8 cellular contexts compared by ENCODE assay signal in genomic region chr9:110049699-110050450, GRCh38.
DNase-seq lines count a peak whose midpoint lies in the region; ATAC-seq and TF ChIP-seq lines count a peak whose summit lies in the region.

No MANE protein-coding gene starts in this region.

- peaks cover 4% of the 10 kb centered on the region for H3K27me3 Mint-ChIP-seq in activated T-helper 17 cell treated with anti-CD3 and anti-CD28 coated beads, Interleukin-2, amount 50 U/mL, for 72 hours

- H3K27ac Mint-ChIP-seq in activated T-helper 17 cell treated with anti-CD3 and anti-CD28 coated beads, Interleukin-2, amount 50 U/mL, for 72 hours = peak overlapping the region; percentile 78

- intact Hi-C loops in head of caudate nucleus (cut with DNase I) = loop anchor here (10.0 kb wide), 1 partner anchor 145 kb away; no protein-coding TSS in a partner anchor
- intact Hi-C loops in posterior vena cava (cut with DNase I) = loop anchor here in 1 of 2 donors (2.0 to 5.0 kb wide), 2 partner anchors 63 to 138 kb away; no protein-coding TSS in a partner anchor

- H3F3A ChIP-seq in Loucy (ENCODE audit: low read depth) = no peaks in the 10 kb centered on the region

- no peaks in the 10 kb centered on the region for H3K9me2 ChIP-seq in Loucy (replicated peaks; ENCODE audit: low read depth, low read length)

- no peaks in the 10 kb centered on the region for H3K27me3 ChIP-seq in Loucy (ENCODE audit: insufficient read depth, low read length, poor library complexity, severe bottlenecking)

- peaks cover 46% of the 10 kb centered on the region for H4K20me1 ChIP-seq in Loucy (ENCODE audit: insufficient read depth, low read length, poor library complexity, severe bottlenecking)

- peaks cover 10% of the 10 kb centered on the region for H3K4me1 Mint-ChIP-seq in activated T-helper 17 cell treated with anti-CD3 and anti-CD28 coated beads, Interleukin-2, amount 50 U/mL, for 72 hours

- peaks cover 52% of the 10 kb centered on the region for H3K4me1 ChIP-seq in Loucy (ENCODE audit: insufficient read depth, low read length, poor library complexity, severe bottlenecking)

- H3K4me3 ChIP-seq in Loucy (ENCODE audit: low read length, poor library complexity, severe bottlenecking) = peak overlapping the region; percentile 93

- ATAC-seq in activated T-helper 17 cell treated with anti-CD3 and anti-CD28 coated beads, Interleukin-2, amount 50 U/mL, for 72 hours (replicated peaks) = peak; percentile 41
- ATAC-seq in HG03095 (IDR thresholded peaks at IDR 0.05; ENCODE audit: unreplicated experiment) = no peak

- peaks cover 16% of the 10 kb centered on the region for H3K36me3 Mint-ChIP-seq in activated T-helper 17 cell treated with anti-CD3 and anti-CD28 coated beads, Interleukin-2, amount 50 U/mL, for 72 hours (ENCODE audit: low read depth)

- H3K36me3 ChIP-seq in Loucy (ENCODE audit: insufficient read depth, low read length) = no peaks in the 10 kb centered on the region

- peak overlapping the region; percentile 89 for H3K4me3 Mint-ChIP-seq in activated T-helper 17 cell treated with anti-CD3 and anti-CD28 coated beads, Interleukin-2, amount 50 U/mL, for 72 hours

- no peaks in the 10 kb centered on the region for H3K9me3 ChIP-seq in Loucy (ENCODE audit: insufficient read depth, low read depth, low read length)

- TF ChIP-seq CTCF in Loucy (conservative IDR thresholded peaks at IDR 0.05; ENCODE audit: low read length) = no peak

- peaks cover 64% of the 10 kb centered on the region for H3K79me2 ChIP-seq in Loucy (ENCODE audit: insufficient read depth, low read length)

- peak overlapping the region; percentile 96 for H3K9ac ChIP-seq in Loucy (ENCODE audit: low read depth, low read length, poor library complexity, severe bottlenecking)

- H3K4me2 ChIP-seq in Loucy (ENCODE audit: low read depth, low read length, poor library complexity, severe bottlenecking) = peak overlapping the region; percentile 92

- H3K9me3 Mint-ChIP-seq in activated T-helper 17 cell treated with anti-CD3 and anti-CD28 coated beads, Interleukin-2, amount 50 U/mL, for 72 hours = no peaks in the 10 kb centered on the region

- H2AFZ ChIP-seq in Loucy (ENCODE audit: low read length) = no peak overlapping the region

- DNase-seq in NCI-H2171 treated with DMSO at 0.1 percent for 48 hours (lab: John Stamatoyannopoulos, UW) (peak; percentile 35), NCI-H2171 (lab: John Stamatoyannopoulos, UW) (no peak), head of caudate nucleus (peak in 22 of 42 donors; percentile 8 to 59 (median 34)), posterior vena cava (ENCODE audit: low spot score) (peak; percentile 84), DMS79 treated with DMSO at 0.1 percent for 48 hours (lab: John Stamatoyannopoulos, UW) (no peak)

Comparison
In these comparisons a context has a peak if more than half of its experiments do, and no peak if none do; other contexts are left out.
1. DNase-seq: peak in NCI-H2171 treated with DMSO at 0.1 percent for 48 hours (single experiment), head of caudate nucleus (22 of 42) and posterior vena cava (single experiment); none in NCI-H2171 (single experiment) and DMS79 treated with DMSO at 0.1 percent for 48 hours (single experiment).